In genomic region chr17:36946726-36947091, GRCh38 we compare ENCODE assay signal across 34 cellular contexts. TPM values are rescaled to one million over a fixed set of nuclear protein-coding genes. Genes with fewer than 3 reads are reported as not detected.
"Had no signal": no experiment of that assay in that cellular context is flagged by ENCODE, and none has a peak within 500 bp of the region (broad histone marks: within the 10 kb centered on the region; RNA-seq: fewer than 3 reads in every experiment).

No MANE protein-coding gene starts in this region.

- H3K36me3 ChIP-seq: sigmoid colon, uterus had no signal

- H3K9me3 Mint-ChIP-seq: activated CD4-positive, alpha-beta memory T cell treated with anti-CD3 and anti-CD28 coated beads for 36 hours; activated naive CD4-positive, alpha-beta T cell treated with anti-CD3 and anti-CD28 coated beads, Interleukin-2, amount 50 U/mL, for 24 hours; activated naive CD8-positive, alpha-beta T cell treated with anti-CD3 and anti-CD28 coated beads, Interleukin-2, amount 50 U/mL, for 24 hours; activated T-cell treated with anti-CD3 and anti-CD28 coated beads, Interleukin-2, amount 50 U/mL, for 4 hours; central memory CD8-positive, alpha-beta T cell; nephron progenitor cell; stimulated activated memory B cell treated with anti-CD40 and anti-IgM and Interleukin-4, amounts not matched to agents 10 μg/mL and 1 μg/mL and 100 μg/mL, for 72 hours; stimulated activated naive CD8-positive, alpha-beta T cell treated with anti-CD3 and anti-CD28 coated beads, Interleukin-15, amount 100 ng/mL, for 72 hours; T-helper 1 cell treated with Interleukin-12 subunit alpha and Interleukin-12 subunit beta and Interleukin-4 antibody, amounts not matched to agents 30 μg/mL and 1 μg/mL, for 36 hours; type B pancreatic cell had no signal

- H3K9me3 ChIP-seq: gastroesophageal sphincter, heart left ventricle, left ventricle myocardium inferior, psoas muscle, sigmoid colon, uterus had no signal

- H3K4me1 ChIP-seq: parathyroid adenoma had no signal

- H3K4me3 Mint-ChIP-seq: activated CD4-positive, alpha-beta memory T cell treated with anti-CD3 and anti-CD28 coated beads for 36 hours; activated naive CD4-positive, alpha-beta T cell treated with anti-CD3 and anti-CD28 coated beads, Interleukin-2, amount 50 U/mL, for 24 hours; activated naive CD8-positive, alpha-beta T cell treated with anti-CD3 and anti-CD28 coated beads, Interleukin-2, amount 50 U/mL, for 24 hours; activated T-cell treated with anti-CD3 and anti-CD28 coated beads, Interleukin-2, amount 50 U/mL, for 4 hours; activated T-helper 17 cell treated with anti-CD3 and anti-CD28 coated beads, Interleukin-2, amount 50 U/mL, for 72 hours; central memory CD8-positive, alpha-beta T cell; nephron progenitor cell; stimulated activated memory B cell treated with anti-CD40 and anti-IgM and Interleukin-4, amounts not matched to agents 10 μg/mL and 1 μg/mL and 100 μg/mL, for 72 hours; stimulated activated naive CD8-positive, alpha-beta T cell treated with anti-CD3 and anti-CD28 coated beads, Interleukin-15, amount 100 ng/mL, for 72 hours; T-helper 1 cell treated with Interleukin-12 subunit alpha and Interleukin-12 subunit beta and Interleukin-4 antibody, amounts not matched to agents 30 μg/mL and 1 μg/mL, for 36 hours; type B pancreatic cell had no signal

- H3K9ac ChIP-seq: parathyroid adenoma had no signal

- H3K27ac Mint-ChIP-seq: activated CD4-positive, alpha-beta memory T cell treated with anti-CD3 and anti-CD28 coated beads for 36 hours; activated naive CD4-positive, alpha-beta T cell treated with anti-CD3 and anti-CD28 coated beads, Interleukin-2, amount 50 U/mL, for 24 hours; activated naive CD8-positive, alpha-beta T cell treated with anti-CD3 and anti-CD28 coated beads, Interleukin-2, amount 50 U/mL, for 24 hours; activated T-helper 17 cell treated with anti-CD3 and anti-CD28 coated beads, Interleukin-2, amount 50 U/mL, for 72 hours; nephron progenitor cell; stimulated activated memory B cell treated with anti-CD40 and anti-IgM and Interleukin-4, amounts not matched to agents 10 μg/mL and 1 μg/mL and 100 μg/mL, for 72 hours; stimulated activated naive CD8-positive, alpha-beta T cell treated with anti-CD3 and anti-CD28 coated beads, Interleukin-15, amount 100 ng/mL, for 72 hours; T-helper 1 cell treated with Interleukin-12 subunit alpha and Interleukin-12 subunit beta and Interleukin-4 antibody, amounts not matched to agents 30 μg/mL and 1 μg/mL, for 36 hours; type B pancreatic cell had no signal

- H3K4me3 ChIP-seq: gastroesophageal sphincter, heart left ventricle, left ventricle myocardium inferior, lung, psoas muscle, sigmoid colon, uterus had no signal

- DNase-seq: activated CD4-positive, alpha-beta memory T cell treated with anti-CD3 and anti-CD28 coated beads for 36 hours; activated CD4-positive, alpha-beta T cell treated with anti-CD3 and anti-CD28 coated beads for 48 hours; activated naive CD8-positive, alpha-beta T cell treated with anti-CD3 and anti-CD28 coated beads, Interleukin-2, amount 50 U/mL, for 24 hours; activated T-cell treated with anti-CD3 and anti-CD28 coated beads, Interleukin-2, amount 50 U/mL, for 4 hours; amygdala; effector CD8-positive, alpha-beta T cell; heart left ventricle; hypothalamus; left ventricle myocardium inferior; nephron progenitor cell; nucleus accumbens; psoas muscle; sigmoid colon; small intestine; stimulated activated CD4-positive, alpha-beta T cell treated with anti-CD3 and anti-CD28 coated beads, Interleukin-4, amount 100 ng/mL, for 24 hours; stimulated activated CD8-positive, alpha-beta memory T cell treated with anti-CD3 and anti-CD28 coated beads, Interleukin-4, amount 100 ng/mL, for 48 hours; stimulated activated naive CD8-positive, alpha-beta T cell treated with anti-CD3 and anti-CD28 coated beads, Interleukin-15, amount 100 ng/mL, for 72 hours; T-helper 9 cell; uterus had no signal

RNA-seq across cellular contexts. Expression of gene LHX1, which starts 9.4 kb away (rescaled TPM):
- total RNA-seq: activated T-cell treated with anti-CD3 and anti-CD28 coated beads, Interleukin-2, amount 50 U/mL, for 4 hours; bronchial epithelial cell; dermis microvascular lymphatic vessel endothelial cell; fibroblast of lung; fibroblast of villous mesenchyme; gastroesophageal sphincter; heart left ventricle; left ventricle myocardium inferior; lung; mucosa of gallbladder; psoas muscle; sigmoid colon had no signal
- polyA plus RNA-seq: esophagus, fibroblast of lung, heart left ventricle, lung, psoas muscle, sigmoid colon, small intestine had no signal
